Comparison of ENCODE assay signal across 16 cellular contexts in the genomic region with DNA sequence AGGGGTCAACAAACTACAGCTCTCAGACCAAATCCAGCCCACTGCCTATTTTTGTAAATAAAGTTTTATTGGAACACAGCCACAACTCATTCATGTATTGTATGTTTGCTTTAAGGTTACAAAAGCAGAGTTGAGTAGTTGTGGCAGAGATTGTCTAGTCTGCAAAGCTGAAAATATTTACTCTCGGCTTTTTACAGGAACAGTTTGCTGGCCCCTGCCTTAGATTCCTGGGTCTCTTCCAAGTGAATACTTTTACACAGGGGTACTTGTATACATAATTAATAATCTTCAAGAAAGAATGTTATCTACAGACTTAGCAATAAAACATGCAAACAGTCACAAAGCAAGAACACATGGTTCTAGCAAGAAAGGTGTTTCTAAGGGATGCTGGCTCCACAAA.
"Had no signal": no experiment of that assay in that cellular context is flagged by ENCODE, and none has a peak within 500 bp of the region (broad histone marks: within the 10 kb centered on the region; RNA-seq: fewer than 3 reads in every experiment).

No MANE protein-coding gene starts in this region.

- H3K27me3 ChIP-seq: gastrocnemius medialis had no signal

- H3K4me3 ChIP-seq: gastrocnemius medialis, heart left ventricle, left ventricle myocardium inferior had no signal

- H3K36me3 ChIP-seq: gastrocnemius medialis, heart left ventricle, left ventricle myocardium inferior, WERI-Rb-1 had no signal

- ATAC-seq: activated T-cell treated with anti-CD3 and anti-CD28 coated beads, Interleukin-2, amount 50 U/mL, for 72 hours; effector memory CD8-positive, alpha-beta T cell; gastrocnemius medialis; heart left ventricle had no signal

- DNase-seq: activated CD4-positive, alpha-beta T cell treated with anti-CD3 and anti-CD28 coated beads, Interleukin-2, amount 50 U/mL, for 4 hours; activated effector memory CD4-positive, alpha-beta T cell treated with anti-CD3 and anti-CD28 coated beads, Interleukin-2, amount 50 U/mL, for 16 hours; activated naive CD4-positive, alpha-beta T cell treated with anti-CD3 and anti-CD28 coated beads, Interleukin-2, amount 50 U/mL, for 16 hours; activated T-cell treated with anti-CD3 and anti-CD28 coated beads, Interleukin-2, amount 50 U/mL, for 72 hours; effector memory CD8-positive, alpha-beta T cell; gastrocnemius medialis; heart left ventricle; left ventricle myocardium inferior; mammary epithelial cell; nephron progenitor cell; nucleus accumbens; posterior cingulate gyrus; stimulated activated CD4-positive, alpha-beta T cell treated with anti-CD3 and anti-CD28 coated beads, Interleukin-2, amount 100 ng/mL, for 24 hours; stimulated activated naive CD4-positive, alpha-beta T cell treated with Interleukin-2 at 50 U/mL for 16 hours; trophoblast cell; WERI-Rb-1 had no signal

- H3K9me3 ChIP-seq: gastrocnemius medialis, heart left ventricle, left ventricle myocardium inferior had no signal

- H3K27ac ChIP-seq: gastrocnemius medialis, left ventricle myocardium inferior, WERI-Rb-1 had no signal

- H3K4me1 ChIP-seq: gastrocnemius medialis, left ventricle myocardium inferior had no signal
